Comparison of ENCODE assay signal across 1 cellular context in the genomic region with DNA sequence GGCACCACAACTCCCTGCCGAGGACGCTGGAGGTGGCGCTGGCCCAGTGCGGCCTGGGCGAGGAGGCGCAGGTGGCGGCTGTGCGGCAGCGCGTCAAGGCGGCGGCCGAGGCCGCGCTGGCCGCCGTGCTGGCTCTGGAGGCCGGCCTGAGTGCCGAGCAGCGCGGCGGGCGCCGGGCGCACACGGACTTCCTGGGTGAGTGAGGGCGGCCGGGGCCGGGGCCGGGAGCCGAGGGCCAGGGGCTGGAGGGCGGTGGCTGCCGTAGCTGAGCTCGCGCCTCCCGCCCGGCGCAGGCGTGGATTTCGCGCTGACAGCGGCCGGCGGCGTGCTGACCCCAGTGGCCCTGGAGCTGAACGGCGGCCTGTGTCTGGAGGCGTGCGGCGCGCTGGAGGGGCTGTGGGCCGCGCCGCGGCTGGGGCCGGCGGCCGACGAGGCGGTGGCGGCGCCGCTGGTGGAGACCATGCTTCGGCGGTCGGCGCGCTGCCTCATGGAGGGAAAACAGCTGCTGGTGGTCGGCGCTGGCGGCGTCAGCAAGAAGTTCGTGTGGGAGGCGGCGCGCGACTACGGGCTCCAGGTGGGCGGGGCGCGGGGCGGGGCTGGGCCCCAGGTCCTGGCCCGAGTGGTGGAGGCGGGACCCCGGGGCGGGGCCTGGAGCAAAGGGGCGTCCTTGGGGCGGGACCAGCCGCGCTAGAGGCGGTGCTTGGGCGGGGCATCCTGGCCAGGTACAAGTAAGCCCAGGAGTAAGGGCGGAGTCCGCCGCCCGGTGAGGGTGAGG.
A peak's percentile ranks its signal among the peaks of the same experiment; 100 is the strongest.
TF ChIP-seq lines count a peak whose summit lies in the region.

No MANE protein-coding gene starts in this region.

TF ChIP-seq in GM12878, 131 proteins besides CTCF, POLR2A, EP300 and RAD21 (continued from another document):
- TF ChIP-seq, protein P1, sequence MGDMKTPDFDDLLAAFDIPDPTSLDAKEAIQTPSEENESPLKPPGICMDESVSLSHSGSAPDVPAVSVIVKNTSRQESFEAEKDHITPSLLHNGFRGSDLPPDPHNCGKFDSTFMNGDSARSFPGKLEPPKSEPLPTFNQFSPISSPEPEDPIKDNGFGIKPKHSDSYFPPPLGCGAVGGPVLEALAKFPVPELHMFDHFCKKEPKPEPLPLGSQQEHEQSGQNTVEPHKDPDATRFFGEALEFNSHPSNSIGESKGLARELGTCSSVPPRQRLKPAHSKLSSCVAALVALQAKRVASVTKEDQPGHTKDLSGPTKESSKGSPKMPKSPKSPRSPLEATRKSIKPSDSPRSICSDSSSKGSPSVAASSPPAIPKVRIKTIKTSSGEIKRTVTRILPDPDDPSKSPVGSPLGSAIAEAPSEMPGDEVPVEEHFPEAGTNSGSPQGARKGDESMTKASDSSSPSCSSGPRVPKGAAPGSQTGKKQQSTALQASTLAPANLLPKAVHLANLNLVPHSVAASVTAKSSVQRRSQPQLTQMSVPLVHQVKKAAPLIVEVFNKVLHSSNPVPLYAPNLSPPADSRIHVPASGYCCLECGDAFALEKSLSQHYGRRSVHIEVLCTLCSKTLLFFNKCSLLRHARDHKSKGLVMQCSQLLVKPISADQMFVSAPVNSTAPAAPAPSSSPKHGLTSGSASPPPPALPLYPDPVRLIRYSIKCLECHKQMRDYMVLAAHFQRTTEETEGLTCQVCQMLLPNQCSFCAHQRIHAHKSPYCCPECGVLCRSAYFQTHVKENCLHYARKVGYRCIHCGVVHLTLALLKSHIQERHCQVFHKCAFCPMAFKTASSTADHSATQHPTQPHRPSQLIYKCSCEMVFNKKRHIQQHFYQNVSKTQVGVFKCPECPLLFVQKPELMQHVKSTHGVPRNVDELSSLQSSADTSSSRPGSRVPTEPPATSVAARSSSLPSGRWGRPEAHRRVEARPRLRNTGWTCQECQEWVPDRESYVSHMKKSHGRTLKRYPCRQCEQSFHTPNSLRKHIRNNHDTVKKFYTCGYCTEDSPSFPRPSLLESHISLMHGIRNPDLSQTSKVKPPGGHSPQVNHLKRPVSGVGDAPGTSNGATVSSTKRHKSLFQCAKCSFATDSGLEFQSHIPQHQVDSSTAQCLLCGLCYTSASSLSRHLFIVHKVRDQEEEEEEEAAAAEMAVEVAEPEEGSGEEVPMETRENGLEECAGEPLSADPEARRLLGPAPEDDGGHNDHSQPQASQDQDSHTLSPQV (IDR thresholded peaks at IDR 0.05), result no peak
- TF ChIP-seq RFX5 (IDR thresholded peaks at IDR 0.05; ENCODE audit: low read depth, low read length) (no peak), ZNF274 (IDR thresholded peaks at IDR 0.05; ENCODE audit: insufficient read depth, insufficient read length) (no peak), JUND (IDR thresholded peaks at IDR 0.05; ENCODE audit: low read depth, low read length) (no peak), ATF7 (IDR thresholded peaks at IDR 0.05; ENCODE audit: low read depth) (no peak), SIX5 (IDR thresholded peaks at IDR 0.05; ENCODE audit: low read depth, low read length, severe bottlenecking) (no peak), SMC3 (IDR thresholded peaks at IDR 0.05; ENCODE audit: borderline replicate concordance, low read length) (no peak), CBFB (IDR thresholded peaks at IDR 0.05; ENCODE audit: low read depth) (no peak), FOS (IDR thresholded peaks at IDR 0.05; ENCODE audit: borderline replicate concordance, extremely low read depth, insufficient read length) (no peak), PAX8 (IDR thresholded peaks at IDR 0.05) (no peak), HDAC6 (IDR thresholded peaks at IDR 0.05; ENCODE audit: unreplicated experiment) (no peak), RB1 (IDR thresholded peaks at IDR 0.05; ENCODE audit: borderline replicate concordance) (peak; percentile 80; the same call in 1 of the 2 replicates), GABPA (IDR thresholded peaks at IDR 0.05; ENCODE audit: low read depth) (no peak), TARDBP (IDR thresholded peaks at IDR 0.05; ENCODE audit: borderline replicate concordance) (no peak), CBX3 (IDR thresholded peaks at IDR 0.05; ENCODE audit: borderline replicate concordance, low read depth) (no peak)
- TF ChIP-seq, protein P2, sequence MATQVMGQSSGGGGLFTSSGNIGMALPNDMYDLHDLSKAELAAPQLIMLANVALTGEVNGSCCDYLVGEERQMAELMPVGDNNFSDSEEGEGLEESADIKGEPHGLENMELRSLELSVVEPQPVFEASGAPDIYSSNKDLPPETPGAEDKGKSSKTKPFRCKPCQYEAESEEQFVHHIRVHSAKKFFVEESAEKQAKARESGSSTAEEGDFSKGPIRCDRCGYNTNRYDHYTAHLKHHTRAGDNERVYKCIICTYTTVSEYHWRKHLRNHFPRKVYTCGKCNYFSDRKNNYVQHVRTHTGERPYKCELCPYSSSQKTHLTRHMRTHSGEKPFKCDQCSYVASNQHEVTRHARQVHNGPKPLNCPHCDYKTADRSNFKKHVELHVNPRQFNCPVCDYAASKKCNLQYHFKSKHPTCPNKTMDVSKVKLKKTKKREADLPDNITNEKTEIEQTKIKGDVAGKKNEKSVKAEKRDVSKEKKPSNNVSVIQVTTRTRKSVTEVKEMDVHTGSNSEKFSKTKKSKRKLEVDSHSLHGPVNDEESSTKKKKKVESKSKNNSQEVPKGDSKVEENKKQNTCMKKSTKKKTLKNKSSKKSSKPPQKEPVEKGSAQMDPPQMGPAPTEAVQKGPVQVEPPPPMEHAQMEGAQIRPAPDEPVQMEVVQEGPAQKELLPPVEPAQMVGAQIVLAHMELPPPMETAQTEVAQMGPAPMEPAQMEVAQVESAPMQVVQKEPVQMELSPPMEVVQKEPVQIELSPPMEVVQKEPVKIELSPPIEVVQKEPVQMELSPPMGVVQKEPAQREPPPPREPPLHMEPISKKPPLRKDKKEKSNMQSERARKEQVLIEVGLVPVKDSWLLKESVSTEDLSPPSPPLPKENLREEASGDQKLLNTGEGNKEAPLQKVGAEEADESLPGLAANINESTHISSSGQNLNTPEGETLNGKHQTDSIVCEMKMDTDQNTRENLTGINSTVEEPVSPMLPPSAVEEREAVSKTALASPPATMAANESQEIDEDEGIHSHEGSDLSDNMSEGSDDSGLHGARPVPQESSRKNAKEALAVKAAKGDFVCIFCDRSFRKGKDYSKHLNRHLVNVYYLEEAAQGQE (IDR thresholded peaks at IDR 0.05; ENCODE audit: low read depth, low read length), result no peak
- TF ChIP-seq, protein P3, sequence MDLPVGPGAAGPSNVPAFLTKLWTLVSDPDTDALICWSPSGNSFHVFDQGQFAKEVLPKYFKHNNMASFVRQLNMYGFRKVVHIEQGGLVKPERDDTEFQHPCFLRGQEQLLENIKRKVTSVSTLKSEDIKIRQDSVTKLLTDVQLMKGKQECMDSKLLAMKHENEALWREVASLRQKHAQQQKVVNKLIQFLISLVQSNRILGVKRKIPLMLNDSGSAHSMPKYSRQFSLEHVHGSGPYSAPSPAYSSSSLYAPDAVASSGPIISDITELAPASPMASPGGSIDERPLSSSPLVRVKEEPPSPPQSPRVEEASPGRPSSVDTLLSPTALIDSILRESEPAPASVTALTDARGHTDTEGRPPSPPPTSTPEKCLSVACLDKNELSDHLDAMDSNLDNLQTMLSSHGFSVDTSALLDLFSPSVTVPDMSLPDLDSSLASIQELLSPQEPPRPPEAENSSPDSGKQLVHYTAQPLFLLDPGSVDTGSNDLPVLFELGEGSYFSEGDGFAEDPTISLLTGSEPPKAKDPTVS (IDR thresholded peaks at IDR 0.05; ENCODE audit: low read depth, low read length), result no peak
- TF ChIP-seq, protein P4, sequence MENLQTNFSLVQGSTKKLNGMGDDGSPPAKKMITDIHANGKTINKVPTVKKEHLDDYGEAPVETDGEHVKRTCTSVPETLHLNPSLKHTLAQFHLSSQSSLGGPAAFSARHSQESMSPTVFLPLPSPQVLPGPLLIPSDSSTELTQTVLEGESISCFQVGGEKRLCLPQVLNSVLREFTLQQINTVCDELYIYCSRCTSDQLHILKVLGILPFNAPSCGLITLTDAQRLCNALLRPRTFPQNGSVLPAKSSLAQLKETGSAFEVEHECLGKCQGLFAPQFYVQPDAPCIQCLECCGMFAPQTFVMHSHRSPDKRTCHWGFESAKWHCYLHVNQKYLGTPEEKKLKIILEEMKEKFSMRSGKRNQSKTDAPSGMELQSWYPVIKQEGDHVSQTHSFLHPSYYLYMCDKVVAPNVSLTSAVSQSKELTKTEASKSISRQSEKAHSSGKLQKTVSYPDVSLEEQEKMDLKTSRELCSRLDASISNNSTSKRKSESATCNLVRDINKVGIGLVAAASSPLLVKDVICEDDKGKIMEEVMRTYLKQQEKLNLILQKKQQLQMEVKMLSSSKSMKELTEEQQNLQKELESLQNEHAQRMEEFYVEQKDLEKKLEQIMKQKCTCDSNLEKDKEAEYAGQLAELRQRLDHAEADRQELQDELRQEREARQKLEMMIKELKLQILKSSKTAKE (IDR thresholded peaks at IDR 0.05; ENCODE audit: low read depth, poor library complexity, severe bottlenecking), result no peak
